ENCODE assay signal across 15 cellular contexts in genomic region chr7:131288446-131288845, GRCh38. TPM values are rescaled to one million over a fixed set of nuclear protein-coding genes. Genes with fewer than 3 reads are reported as not detected.
A peak's percentile ranks its signal among the peaks of the same experiment; 100 is the strongest.
DNase-seq lines count a peak whose midpoint lies in the region; ATAC-seq and TF ChIP-seq lines count a peak whose summit lies in the region.
"Had no signal": no experiment of that assay in that cellular context is flagged by ENCODE, and none has a peak within 500 bp of the region (broad histone marks: within the 10 kb centered on the region; RNA-seq: fewer than 3 reads in every experiment).

No MANE protein-coding gene starts in this region.

- ATAC-seq in GM23338 = no peak
- peak in 6 of 8 donors; percentile 62 to 86 (median 79) for ATAC-seq in heart right ventricle
- ATAC-seq in right cardiac atrium = peak; percentile 13 to 40
- ATAC-seq: GM12878 had no signal

- H3K9me3 ChIP-seq in adrenal gland (replicated peaks in 1 of 3) (no peaks in the 10 kb centered on the region), heart right ventricle (no peaks in the 10 kb centered on the region), right cardiac atrium (ENCODE audit: control insufficient read depth, low read length) (no peaks in the 10 kb centered on the region), WERI-Rb-1 (ENCODE audit: severe bottlenecking) (no peaks in the 10 kb centered on the region)

- no peaks in the 10 kb centered on the region; the same call in 1 of the 2 replicates for H3F3A ChIP-seq in GM23338 (replicated peaks; ENCODE audit: low read depth)

- TF ChIP-seq POLR2A in adrenal gland (IDR thresholded peaks at IDR 0.05) = no peak

- no peaks in the 10 kb centered on the region for H3K79me2 ChIP-seq in GM23338 (replicated peaks; ENCODE audit: insufficient read depth)

- no peaks in the 10 kb centered on the region for H3K27me3 Mint-ChIP-seq in GM23338 (ENCODE audit: insufficient read depth, low read depth, poor library complexity)

- H3K4me1 ChIP-seq in GM23338 (ENCODE audit: insufficient read depth) (peaks cover 7% of the 10 kb centered on the region), adrenal gland (replicated peaks in 1 of 2) (peaks cover 0 to 9% of the 10 kb centered on the region in 2 donors), heart right ventricle (peaks cover 14 to 44% (median 33%) of the 10 kb centered on the region in 9 donors), right cardiac atrium (ENCODE audit: control insufficient read depth, insufficient read depth, low read length) (peaks cover 15% of the 10 kb centered on the region)

- no peak for TF ChIP-seq CTCF in GM23338 (conservative IDR thresholded peaks at IDR 0.05; ENCODE audit: low read depth in 2 of 2)
- no peak for TF ChIP-seq CTCF in adrenal gland (IDR thresholded peaks at IDR 0.05)
- TF ChIP-seq CTCF in heart right ventricle (IDR thresholded peaks at IDR 0.05) = no peak
- no peak for TF ChIP-seq CTCF in WERI-Rb-1 (IDR thresholded peaks at IDR 0.05; ENCODE audit: low read depth, low read length)

- no peak overlapping the region for H3K4me3 Mint-ChIP-seq in GM23338
- H3K4me3 Mint-ChIP-seq: CD4-positive, CD25-positive, alpha-beta regulatory T cell had no signal

- peak overlapping the region; percentile 43; the same call in 1 of the 2 replicates for H2AFZ ChIP-seq in GM23338
- H2AFZ ChIP-seq: GM23248 had no signal

- H3K27ac ChIP-seq in GM23338 (ENCODE audit: low read depth) (no peak overlapping the region), adrenal gland (no peak overlapping the region), heart right ventricle (peak overlapping the region in 8 of 10 donors; percentile 11 to 69 (median 48)), right cardiac atrium (ENCODE audit: low read length) (peak overlapping the region; percentile 62), WERI-Rb-1 (no peak overlapping the region)
- H3K27ac ChIP-seq: BLaER1 treated with 17β-estradiol and CSF1 and Interleukin-3, amounts not matched to agents 10 nM and 100 nM; GM23248 had no signal

- DNase-seq in GM23338 (ENCODE audit: low spot score) = no peak
- peak in 5 of 7 donors; percentile 43 to 69 (median 61) for DNase-seq in adrenal gland
- peak; percentile 20 to 32 for DNase-seq in heart right ventricle
- peak in 1 of 3 donors; percentile 21 for DNase-seq in right cardiac atrium
- no peak for DNase-seq in WERI-Rb-1
- DNase-seq in epidermal melanocyte (ENCODE audit: insufficient read length, low spot score) = no peak
- DNase-seq in DMS79 treated with DMSO at 0.1 percent for 48 hours (lab: John Stamatoyannopoulos, UW) = no peak
- DNase-seq: 8988T; ACHN; CD4-positive, CD25-positive, alpha-beta regulatory T cell; DMS53; GM23248; H7 had no signal

- H3K36me3 Mint-ChIP-seq in GM23338 (ENCODE audit: low read depth) = no peaks in the 10 kb centered on the region
- H3K36me3 Mint-ChIP-seq: CD4-positive, CD25-positive, alpha-beta regulatory T cell had no signal

- H4K20me1 ChIP-seq in GM23338 (replicated peaks; ENCODE audit: insufficient read depth) = no peaks in the 10 kb centered on the region
- H4K20me1 ChIP-seq: BLaER1 treated with 17β-estradiol and CSF1 and Interleukin-3, amounts not matched to agents 10 nM and 100 nM had no signal

- H3K9me2 ChIP-seq in GM23338 (ENCODE audit: insufficient read depth) = no peaks in the 10 kb centered on the region

- H3K4me3 ChIP-seq in GM23338 (no peak overlapping the region), adrenal gland (no peak overlapping the region), heart right ventricle (no peak overlapping the region), right cardiac atrium (ENCODE audit: low read length) (no peak overlapping the region), WERI-Rb-1 (ENCODE audit: low read depth, low read length) (no peak overlapping the region)
- H3K4me3 ChIP-seq: BLaER1 treated with 17β-estradiol and CSF1 and Interleukin-3, amounts not matched to agents 10 nM and 100 nM; GM12878; GM23248 had no signal

- no peak overlapping the region for H3K4me2 ChIP-seq in GM23338
- H3K4me2 ChIP-seq: BLaER1 treated with 17β-estradiol and CSF1 and Interleukin-3, amounts not matched to agents 10 nM and 100 nM had no signal

- H3K27me3 ChIP-seq in GM23338 (ENCODE audit: insufficient read depth) = no peaks in the 10 kb centered on the region
- no peaks in the 10 kb centered on the region for H3K27me3 ChIP-seq in adrenal gland
- no peaks in the 10 kb centered on the region for H3K27me3 ChIP-seq in heart right ventricle
- no peaks in the 10 kb centered on the region for H3K27me3 ChIP-seq in right cardiac atrium (ENCODE audit: control insufficient read depth, insufficient read depth)
- no peaks in the 10 kb centered on the region for H3K27me3 ChIP-seq in WERI-Rb-1 (ENCODE audit: insufficient read depth, low read depth, severe bottlenecking)
- H3K27me3 ChIP-seq: BLaER1 treated with 17β-estradiol and CSF1 and Interleukin-3, amounts not matched to agents 10 nM and 100 nM had no signal

- no peak overlapping the region for H3K27ac Mint-ChIP-seq in GM23338
- H3K27ac Mint-ChIP-seq: CD4-positive, CD25-positive, alpha-beta regulatory T cell had no signal

- H3K4me1 Mint-ChIP-seq in GM23338 = peaks cover 12% of the 10 kb centered on the region; the same call in 2 of the 3 replicates
- H3K4me1 Mint-ChIP-seq: CD4-positive, CD25-positive, alpha-beta regulatory T cell had no signal

- intact Hi-C loops in adrenal gland (cut with DNase I) = no loop called here
- intact Hi-C loops in heart right ventricle (cut with DNase I) = no loop called here
- intact Hi-C loops in right cardiac atrium (cut with DNase I) = no loop called here

- WGBS in adrenal gland, 4 donors = 68 to 89% (median 73%) methylated on average over 4 of the region's 4 CpGs
- 74 to 76% methylated on average over 4 of the region's 4 CpGs for WGBS in heart right ventricle, 2 donors
- WGBS in right cardiac atrium = 78% methylated on average over 4 of the region's 4 CpGs

- H3K36me3 ChIP-seq in GM23338 (ENCODE audit: insufficient read depth) = no peaks in the 10 kb centered on the region
- H3K36me3 ChIP-seq in adrenal gland (replicated peaks in 1 of 2) = no peaks in the 10 kb centered on the region
- H3K36me3 ChIP-seq in heart right ventricle = no peaks in the 10 kb centered on the region
- no peaks in the 10 kb centered on the region for H3K36me3 ChIP-seq in WERI-Rb-1
- H3K36me3 ChIP-seq: BLaER1 treated with 17β-estradiol and CSF1 and Interleukin-3, amounts not matched to agents 10 nM and 100 nM had no signal

- H3K9me3 Mint-ChIP-seq in GM23338 = no peaks in the 10 kb centered on the region

TF ChIP-seq in GM23338, 12 proteins besides CTCF, POLR2A, EP300 and RAD21:
- TF ChIP-seq EZH2phosphoT487 (IDR thresholded peaks at IDR 0.05; ENCODE audit: unreplicated experiment) (no peak), REST (IDR thresholded peaks at IDR 0.05; ENCODE audit: unreplicated experiment) (no peak)

RNA-seq across cellular contexts. Expression of gene MKLN1, which starts 39.2 kb away (rescaled TPM):
- 31.5 and 46.5 TPM in 2 replicates for total RNA-seq in GM23338 (2014; rRNA removed; shearing (Covaris generic))
- polyA plus RNA-seq in GM23338 (2016; fragmentation: Nextera tagmentation; extraction: Ambion mirVana) = 25.1 and 25.3 TPM in 2 replicates
- total RNA-seq in adrenal gland = 10 to 100 TPM; 38.0 to 81.2 (median 63.9) TPM
- polyA plus RNA-seq in adrenal gland = 10 to 100 TPM; 20.7 to 37.6 (median 25.5) TPM
- 10 to 100 TPM; 34.3 to 48.2 (median 44.8) TPM for total RNA-seq in heart right ventricle
- 10 to 100 TPM in 1 of 2 donors, 1 to 10 TPM in 1; 9.5 to 22.8 TPM for polyA plus RNA-seq in heart right ventricle
- total RNA-seq in right cardiac atrium = 10 to 100 TPM; 49.0 to 54.8 (median 53.1) TPM
- polyA plus RNA-seq in right cardiac atrium = 16.9 TPM

Comparison
In these comparisons a context has a peak if more than half of its experiments do, and no peak if none do; other contexts are left out.
1. DNase-seq: peak in adrenal gland (5 of 7) and heart right ventricle (2 of 2); none in GM23338 (single experiment), WERI-Rb-1 (single experiment), epidermal melanocyte (single experiment) and DMS79 treated with DMSO at 0.1 percent for 48 hours (single experiment).
2. H3K27ac ChIP-seq: peak in heart right ventricle (8 of 10) and right cardiac atrium (single experiment); none in GM23338 (single experiment), adrenal gland (0 of 5) and WERI-Rb-1 (single experiment).